Comparison of ENCODE assay signal across 9 cellular contexts in the genomic region with DNA sequence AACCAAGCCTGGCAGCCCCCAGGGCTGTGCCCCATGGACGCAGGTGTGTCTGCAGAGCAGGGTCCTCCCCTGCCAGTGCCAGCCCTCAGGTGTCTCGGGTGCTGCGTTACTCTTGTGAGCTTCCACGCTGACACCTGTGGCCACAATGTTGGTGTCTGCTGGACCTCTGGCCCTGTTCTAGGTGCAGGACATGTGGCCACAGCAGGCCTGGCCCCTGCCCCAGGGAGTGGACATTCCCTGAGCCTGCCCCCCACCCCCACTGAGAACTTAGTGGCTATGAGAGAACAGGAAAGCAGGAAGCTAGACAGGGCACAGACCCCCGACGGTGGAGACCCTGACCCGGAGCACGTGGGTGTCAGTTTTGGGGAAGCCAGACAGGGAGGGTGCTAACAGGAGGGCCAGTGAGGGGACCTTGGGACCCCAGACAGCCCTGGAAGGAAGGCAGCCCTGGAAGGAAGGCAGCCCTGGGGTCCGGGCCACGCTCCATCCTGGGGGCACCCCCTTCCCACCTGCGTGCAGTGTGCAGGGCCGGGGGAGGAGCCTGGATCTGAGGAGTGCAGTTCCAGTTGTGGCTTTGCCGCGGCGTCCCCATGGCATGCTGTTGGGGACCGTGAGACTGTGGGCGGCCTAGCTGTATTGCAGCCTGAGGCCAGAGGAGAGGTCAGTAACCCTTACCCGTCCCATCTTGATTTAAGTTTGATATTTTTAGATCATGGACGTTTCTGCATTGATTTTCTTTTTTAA. TPM values are rescaled to one million over a fixed set of nuclear protein-coding genes. Genes with fewer than 3 reads are reported as not detected.
DNase-seq lines count a peak whose midpoint lies in the region; ATAC-seq and TF ChIP-seq lines count a peak whose summit lies in the region.
"Had no signal": no experiment of that assay in that cellular context is flagged by ENCODE, and none has a peak within 500 bp of the region (broad histone marks: within the 10 kb centered on the region; RNA-seq: fewer than 3 reads in every experiment).

No MANE protein-coding gene starts in this region.

- ATAC-seq in GM18909 (IDR thresholded peaks at IDR 0.05; ENCODE audit: poor library complexity, unreplicated experiment) (no peak), omental fat pad (ENCODE audit: low FRiP score) (no peak)

- 0 out of 2 replicates have a peak, but pooled peaks have one; percentile 14 for TF ChIP-seq EP300 in Ishikawa (IDR thresholded peaks at IDR 0.05; ENCODE audit: borderline replicate concordance)

- H3K36me3 ChIP-seq in mucosa of stomach (ENCODE audit: control insufficient read depth, insufficient read depth, low read length) (peaks cover 36% of the 10 kb centered on the region), testis (ENCODE audit: low read depth, missing control alignments) (no peaks in the 10 kb centered on the region)

- 49 to 56% methylated on average over 9 to 19 of the region's 19 CpGs for WGBS in testis, 2 donors

- no peaks in the 10 kb centered on the region for H3K27me3 ChIP-seq in mucosa of stomach (ENCODE audit: control insufficient read depth, insufficient read depth, low read length)
- H3K27me3 ChIP-seq in testis = no peaks in the 10 kb centered on the region

- H3K9ac ChIP-seq in mucosa of stomach (ENCODE audit: low read length) = peak overlapping the region; percentile 70

- peak overlapping the region; percentile 97 for H3K27ac ChIP-seq in caudate nucleus (ENCODE audit: low read depth, low read length)
- peak overlapping the region; percentile 91 to 95 for H3K27ac ChIP-seq in testis

- intact Hi-C loops in testis (cut with DNase I; ENCODE audit: low total_unique reads) = no loop called here

- no peak for TF ChIP-seq RAD21 in Ishikawa (IDR thresholded peaks at IDR 0.05; ENCODE audit: low read depth)

- no peak overlapping the region for H3K4me3 ChIP-seq in mucosa of stomach (ENCODE audit: low read length)
- H3K4me3 ChIP-seq in testis = no peak overlapping the region

- H3K4me1 ChIP-seq in mucosa of stomach (ENCODE audit: control insufficient read depth, insufficient read depth, low read length) (peaks cover 94% of the 10 kb centered on the region), testis (peaks cover 98% of the 10 kb centered on the region)

- DNase-seq in caudate nucleus (lab: John Stamatoyannopoulos, UW) (no peak), testis (no peak), NCI-H226 (no peak), AG08395 (ENCODE audit: low spot score) (no peak), omental fat pad (ENCODE audit: low spot score) (no peak)
- DNase-seq: T-helper 9 cell had no signal

- TF ChIP-seq POLR2A in testis (IDR thresholded peaks at IDR 0.05) = no peak

- no peaks in the 10 kb centered on the region for H3K9me3 ChIP-seq in mucosa of stomach (ENCODE audit: control insufficient read depth, low read length)
- H3K9me3 ChIP-seq in testis = no peaks in the 10 kb centered on the region

- TF ChIP-seq CTCF in testis (IDR thresholded peaks at IDR 0.05) (no peak), omental fat pad (IDR thresholded peaks at IDR 0.05) (no peak)

TF ChIP-seq in Ishikawa, 13 proteins besides CTCF, POLR2A, EP300 and RAD21:
- TF ChIP-seq CEBPB (IDR thresholded peaks at IDR 0.05) (no peak), ZBTB7A (IDR thresholded peaks at IDR 0.05; ENCODE audit: low read depth) (peak; percentile 21; the same call in 1 of the 2 replicates), MAX (IDR thresholded peaks at IDR 0.05) (peak; percentile 25; the same call in 1 of the 2 replicates)

RNA-seq across cellular contexts. Expression of gene PPARA, which starts 43.9 kb away (rescaled TPM):
- total RNA-seq in testis (10 to 100 TPM; 18.1 to 19.9 TPM), omental fat pad (10 to 100 TPM; 20.7 to 35.5 (median 30.4) TPM)
- 4.8 TPM for polyA plus RNA-seq in testis (ENCODE audit: insufficient read depth, low read depth, low replicate concordance)
